ENCODE assay signal across 9 cellular contexts in genomic region chr14:64680013-64680674, GRCh38. TPM values are rescaled to one million over a fixed set of nuclear protein-coding genes. Genes with fewer than 3 reads are reported as not detected.
DNase-seq lines count a peak whose midpoint lies in the region; ATAC-seq and TF ChIP-seq lines count a peak whose summit lies in the region.
"Had no signal": no experiment of that assay in that cellular context is flagged by ENCODE, and none has a peak within 500 bp of the region (broad histone marks: within the 10 kb centered on the region; RNA-seq: fewer than 3 reads in every experiment).

No MANE protein-coding gene starts in this region.

- WGBS in esophagus muscularis mucosa: 50% methylated on average over 9 of the region's 9 CpGs
- 68 to 81% (median 75%) methylated on average over 9 of the region's 9 CpGs for WGBS in psoas muscle, 3 donors
- 91 to 94% (median 92%) methylated on average over 9 of the region's 9 CpGs for WGBS in adrenal gland, 4 donors

- H3K4me1 ChIP-seq in esophagus muscularis mucosa (peaks cover 30 to 48% (median 43%) of the 10 kb centered on the region in 4 donors), psoas muscle (peaks cover 8% of the 10 kb centered on the region), adrenal gland (replicated peaks in 1 of 2) (no peaks in the 10 kb centered on the region)

- H3K27ac ChIP-seq in esophagus muscularis mucosa (replicated peaks in 1 of 4) (peak overlapping the region; percentile 82 to 87 (median 84)), psoas muscle (peak overlapping the region; percentile 36), adrenal gland (peak overlapping the region in 1 of 5 donors; percentile 6)
- H3K27ac ChIP-seq: VCaP had no signal

- H3K9me3 ChIP-seq in esophagus muscularis mucosa (no peaks in the 10 kb centered on the region), psoas muscle (no peaks in the 10 kb centered on the region), adrenal gland (replicated peaks in 1 of 3) (no peaks in the 10 kb centered on the region)

- no peak for TF ChIP-seq EP300 in esophagus muscularis mucosa (IDR thresholded peaks at IDR 0.05)

- H3K36me3 ChIP-seq in esophagus muscularis mucosa (no peaks in the 10 kb centered on the region), psoas muscle (ENCODE audit: insufficient read depth in 1 of 2, low read depth in 1 of 2) (no peaks in the 10 kb centered on the region), adrenal gland (replicated peaks in 1 of 2) (no peaks in the 10 kb centered on the region)

- no peak overlapping the region for H3K4me3 ChIP-seq in esophagus muscularis mucosa
- H3K4me3 ChIP-seq in psoas muscle: no peak overlapping the region
- H3K4me3 ChIP-seq in adrenal gland: no peak overlapping the region

- peak; percentile 68 for DNase-seq in Daoy (ENCODE audit: low read depth)
- DNase-seq in NCI-H446 (lab: John Stamatoyannopoulos, UW): peak; percentile 60 to 78
- no peak for DNase-seq in esophagus muscularis mucosa (ENCODE audit: extremely low spot score)
- no peak for DNase-seq in psoas muscle
- no peak for DNase-seq in adrenal gland
- DNase-seq in cerebellar cortex (ENCODE audit: low spot score): no peak
- no peak for DNase-seq in occipital lobe (lab: John Stamatoyannopoulos, UW)

- TF ChIP-seq POLR2A in esophagus muscularis mucosa (IDR thresholded peaks at IDR 0.05; ENCODE audit: low read depth) (no peak), adrenal gland (IDR thresholded peaks at IDR 0.05) (no peak)

- TF ChIP-seq CTCF in esophagus muscularis mucosa (IDR thresholded peaks at IDR 0.05) (no peak), psoas muscle (IDR thresholded peaks at IDR 0.05) (no peak), adrenal gland (IDR thresholded peaks at IDR 0.05) (no peak)

- ATAC-seq in psoas muscle (peak in 2 of 4 donors; percentile 18 to 29), HG03460 (IDR thresholded peaks at IDR 0.05; ENCODE audit: unreplicated experiment) (no peak)

- intact Hi-C loops in esophagus muscularis mucosa (cut with DNase I): no loop called here
- intact Hi-C loops in psoas muscle (cut with DNase I): no loop called here
- intact Hi-C loops in adrenal gland (cut with DNase I): no loop called here

- H3K27me3 ChIP-seq in esophagus muscularis mucosa (no peaks in the 10 kb centered on the region), psoas muscle (ENCODE audit: insufficient read depth in 3 of 3, low read length in 2 of 3) (no peaks in the 10 kb centered on the region), adrenal gland (no peaks in the 10 kb centered on the region)

RNA-seq across cellular contexts. Expression of gene PLEKHG3, which starts 24.1 kb away (rescaled TPM):
- 21.8 and 30.9 TPM in 2 replicates for total RNA-seq in Daoy (2014; rRNA removed; shearing (Covaris generic))
- total RNA-seq in esophagus muscularis mucosa (10 to 100 TPM; 21.7 to 66.7 (median 35.1) TPM), psoas muscle (1 to 10 TPM; 5.2 to 8.2 (median 6.5) TPM), adrenal gland (10 to 100 TPM in 2 of 8 donors, 1 to 10 TPM in 6; 2.7 to 11.7 (median 8.9) TPM), occipital lobe (6.2 TPM)
- polyA plus RNA-seq in psoas muscle (1 to 10 TPM; 1.9 to 3.1 (median 2.8) TPM), adrenal gland (10 to 100 TPM in 1 of 3 donors, 1 to 10 TPM in 2; 3.0 to 10.1 (median 9.5) TPM)

Comparison
In these comparisons a context has a peak if more than half of its experiments do, and no peak if none do; other contexts are left out.
1. DNase-seq: peak in Daoy (single experiment) and NCI-H446 (2 of 2); none in esophagus muscularis mucosa (single experiment), psoas muscle (0 of 2), adrenal gland (0 of 7), cerebellar cortex (single experiment) and occipital lobe (single experiment).